Comparison of ENCODE assay signal across 9 cellular contexts in the genomic region with DNA sequence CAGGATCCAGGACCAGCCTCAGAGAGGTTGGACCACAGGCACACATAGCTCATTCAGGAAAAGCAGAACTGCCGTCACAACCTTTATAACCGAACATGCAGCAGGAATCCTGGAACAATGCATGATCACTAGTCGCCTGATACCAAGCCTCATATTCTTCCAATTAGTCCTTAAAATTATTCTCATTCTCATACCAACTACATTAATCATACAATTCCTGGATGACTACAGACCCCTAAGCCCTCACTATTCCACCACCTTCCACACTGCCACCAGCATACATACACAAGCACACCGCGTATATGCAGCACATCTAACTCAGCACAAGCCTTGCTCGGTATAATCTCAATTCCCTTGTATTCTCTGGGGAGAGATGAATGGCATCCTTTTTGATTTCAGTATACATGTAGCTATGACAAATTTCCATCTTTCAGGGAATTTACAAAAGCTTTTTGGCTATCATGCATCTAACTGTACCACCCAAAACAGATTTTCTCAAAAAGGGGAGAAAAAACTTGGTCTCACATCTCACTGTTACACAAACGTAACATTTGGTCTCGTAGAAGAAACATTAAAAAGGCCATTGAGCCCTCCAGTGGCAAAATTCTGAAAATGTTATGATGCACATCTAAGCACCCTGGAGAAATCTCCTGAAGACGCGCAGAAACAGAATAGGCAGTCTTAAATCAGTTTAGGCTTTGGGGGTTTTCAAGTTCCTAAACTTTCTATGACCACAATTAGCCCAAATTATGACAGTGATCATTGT. TPM values are rescaled to one million over a fixed set of nuclear protein-coding genes. Genes with fewer than 3 reads are reported as not detected.
A peak's percentile ranks its signal among the peaks of the same experiment; 100 is the strongest.
DNase-seq lines count a peak whose midpoint lies in the region; ATAC-seq and TF ChIP-seq lines count a peak whose summit lies in the region.
"Had no signal": no experiment of that assay in that cellular context is flagged by ENCODE, and none has a peak within 500 bp of the region (broad histone marks: within the 10 kb centered on the region; RNA-seq: fewer than 3 reads in every experiment).

No MANE protein-coding gene starts in this region.

- no peaks in the 10 kb centered on the region for H3K9me3 ChIP-seq in left ventricle myocardium inferior (replicated peaks)

- WGBS in lower leg skin, 2 donors: 44 to 51% methylated on average over 10 of the region's 10 CpGs

- TF ChIP-seq POLR2A in lower leg skin (IDR thresholded peaks at IDR 0.05): no peak

- no peaks in the 10 kb centered on the region for H3K4me1 ChIP-seq in left ventricle myocardium inferior
- no peaks in the 10 kb centered on the region for H3K4me1 ChIP-seq in foreskin keratinocyte

- TF ChIP-seq CTCF in left ventricle myocardium inferior (IDR thresholded peaks at IDR 0.05; ENCODE audit: borderline replicate concordance): peak; percentile 40
- TF ChIP-seq CTCF in foreskin keratinocyte (conservative IDR thresholded peaks at IDR 0.05): peak; percentile 46
- no peak for TF ChIP-seq CTCF in lower leg skin (IDR thresholded peaks at IDR 0.05)

- no peak for ATAC-seq in foreskin keratinocyte

- DNase-seq in left ventricle myocardium inferior (no peak), cardiac septum (ENCODE audit: low spot score) (no peak), RPMI8226 (peak; percentile 60), foreskin keratinocyte (no peak), activated T-cell treated with anti-CD3 and anti-CD28 coated beads for 4 hours (no peak), DMS79 (lab: John Stamatoyannopoulos, UW) (no peak), lower leg skin (ENCODE audit: low spot score in 2 of 2) (no peak), NCI-H446 (lab: John Stamatoyannopoulos, UW) (no peak)
- DNase-seq: activated CD8-positive, alpha-beta memory T cell treated with anti-CD3 and anti-CD28 coated beads, Interleukin-2, amount 50 U/mL, for 4 hours had no signal

- no peaks in the 10 kb centered on the region for H3K36me3 ChIP-seq in left ventricle myocardium inferior

- no peaks in the 10 kb centered on the region for H3K27me3 ChIP-seq in left ventricle myocardium inferior (ENCODE audit: low read depth)
- no peaks in the 10 kb centered on the region for H3K27me3 ChIP-seq in foreskin keratinocyte

- H3K27ac ChIP-seq in left ventricle myocardium inferior (replicated peaks) (no peak overlapping the region), foreskin keratinocyte (no peak overlapping the region)

- intact Hi-C loops in left ventricle myocardium inferior (cut with micrococcal nuclease) (loop anchor here (5.0 kb wide), 1 partner anchor 271 kb away; no protein-coding TSS in a partner anchor), cardiac septum (cut with DNase I) (loop anchor here (2.0 kb wide), 1 partner anchor 270 kb away; no protein-coding TSS in a partner anchor), lower leg skin (cut with DNase I; ENCODE audit: low total_unique reads) (no loop called here)

- H3K4me3 ChIP-seq in left ventricle myocardium inferior: no peak overlapping the region
- H3K4me3 ChIP-seq in lower leg skin (ENCODE audit: low read depth, poor library complexity, severe bottlenecking): no peak overlapping the region

RNA-seq across cellular contexts. Expression of a gene that starts 46.2 kb away (rescaled TPM):
- 7.8 TPM for total RNA-seq in left ventricle myocardium inferior
- 11.5 TPM for total RNA-seq in cardiac septum
- total RNA-seq in foreskin keratinocyte: 0.44 and 1.3 TPM in 2 replicates
- polyA plus RNA-seq in foreskin keratinocyte: 0.10 and 0.40 TPM in 2 replicates
- total RNA-seq in lower leg skin: 10 to 100 TPM in 2 of 4 donors, 1 to 10 TPM in 2; 6.3 to 36.5 (median 9.8) TPM

Comparison
In these comparisons a context has a peak if more than half of its experiments do, and no peak if none do; other contexts are left out.
1. CTCF ChIP-seq: peak in left ventricle myocardium inferior (single experiment) and foreskin keratinocyte (single experiment); none in lower leg skin (0 of 3).